Comparison of ENCODE assay signal across 8 cellular contexts in genomic region chr22:31089101-31090100, GRCh38. TPM values are rescaled to one million over a fixed set of nuclear protein-coding genes. Genes with fewer than 3 reads are reported as not detected.
DNase-seq lines count a peak whose midpoint lies in the region; ATAC-seq and TF ChIP-seq lines count a peak whose summit lies in the region.

No MANE protein-coding gene starts in this region.

- no peak overlapping the region for H3K4me2 ChIP-seq in PC-9

- CTCF ChIA-PET in A673 (lab: Charles Lee) (no interaction called here), PC-9 (lab: Charles Lee) (no interaction called here)

- no peak overlapping the region for H3K27ac ChIP-seq in A673 (ENCODE audit: low read depth, low read length, poor library complexity, severe bottlenecking)
- no peak overlapping the region for H3K27ac ChIP-seq in PC-9
- peak overlapping the region; percentile 27 for H3K27ac ChIP-seq in colonic mucosa

- peak overlapping the region in 1 of 2 donors; percentile 45 for H3K9ac ChIP-seq in colonic mucosa (ENCODE audit: low read depth in 2 of 2, low read length in 2 of 2)

- BruUV-seq in A673 (replicated peaks; lab: Mats Ljungman, UMichigan): no TSS peak
- no TSS peak for BruUV-seq in PC-9 (replicated peaks; lab: Mats Ljungman, UMichigan)

- H3K36me3 ChIP-seq in A673 (ENCODE audit: insufficient read depth, low read length, poor library complexity, severe bottlenecking): peaks cover 3% of the 10 kb centered on the region
- H3K36me3 ChIP-seq in GM06990 (ENCODE audit: control insufficient read depth, insufficient read depth, low read length): peaks cover 6% of the 10 kb centered on the region
- no peaks in the 10 kb centered on the region for H3K36me3 ChIP-seq in PC-9 (ENCODE audit: low read depth)
- H3K36me3 ChIP-seq in colonic mucosa: peaks cover 5% of the 10 kb centered on the region

- peak; percentile 33 for ATAC-seq in memory B cell (ENCODE audit: low read depth)

- DNase-seq in A673 (ENCODE audit: low spot score): no peak
- DNase-seq in GM06990 (ENCODE audit: extremely low read depth, insufficient read length): peak; percentile 46
- DNase-seq in PC-9: no peak
- peak; percentile 42 for DNase-seq in colonic mucosa
- peak; percentile 39 to 57 for DNase-seq in memory B cell (ENCODE audit: low spot score in 2 of 2)
- DNase-seq in GOT3 (lab: John Stamatoyannopoulos, UW): no peak
- no peak for DNase-seq in activated CD8-positive, alpha-beta memory T cell treated with anti-CD3 and anti-CD28 coated beads, Interleukin-2, amount 50 U/mL, for 4 hours
- no peak for DNase-seq in NCI-H510A (lab: John Stamatoyannopoulos, UW)

- no peaks in the 10 kb centered on the region for H3K36me3 Mint-ChIP-seq in memory B cell

- peaks cover 9% of the 10 kb centered on the region for H3K4me1 ChIP-seq in A673 (ENCODE audit: insufficient read depth, low read length, poor library complexity, severe bottlenecking)
- peaks cover under 1% of the 10 kb centered on the region; the same call in 1 of the 2 replicates for H3K4me1 ChIP-seq in PC-9 (replicated peaks; ENCODE audit: insufficient read depth)
- peaks cover 4% of the 10 kb centered on the region for H3K4me1 ChIP-seq in colonic mucosa

- TF ChIP-seq CTCF in A673 (conservative IDR thresholded peaks at IDR 0.05; ENCODE audit: low read depth, low read length): peak; percentile 69
- TF ChIP-seq CTCF in GM06990 (IDR thresholded peaks at IDR 0.05; ENCODE audit: insufficient read depth, low read length, poor library complexity, severe bottlenecking): peak; percentile 89
- peak; percentile 90 for TF ChIP-seq CTCF in PC-9 (conservative IDR thresholded peaks at IDR 0.05)
- peak; percentile 72 for TF ChIP-seq CTCF in colonic mucosa (IDR thresholded peaks at IDR 0.05)

- H3K4me3 Mint-ChIP-seq in memory B cell: peak overlapping the region; percentile 59

- H3K9me3 Mint-ChIP-seq in memory B cell: no peaks in the 10 kb centered on the region

- peaks cover 26% of the 10 kb centered on the region for H3K4me1 Mint-ChIP-seq in memory B cell

- peaks cover 5% of the 10 kb centered on the region; the same call in 1 of the 2 replicates for H3F3A ChIP-seq in PC-9 (ENCODE audit: insufficient read depth, low read depth)

- no peaks in the 10 kb centered on the region for H3K79me2 ChIP-seq in PC-9 (ENCODE audit: low read depth)

- no peaks in the 10 kb centered on the region for H3K9me2 ChIP-seq in PC-9 (ENCODE audit: insufficient read depth)

- POLR2A ChIA-PET in A673 (lab: Charles Lee; ENCODE audit: low non-redundant PET): no interaction called here
- POLR2A ChIA-PET in PC-9 (lab: Charles Lee; ENCODE audit: unreplicated experiment): interaction anchor here (0.7 kb wide), 2 partner anchors 9 to 427 kb away, joined by 3 to 7 read pairs; no protein-coding TSS in a partner anchor

- no peaks in the 10 kb centered on the region for H3K27me3 Mint-ChIP-seq in memory B cell

- peak overlapping the region; percentile 11 for H3K27ac Mint-ChIP-seq in memory B cell

- no peaks in the 10 kb centered on the region; the same call in 1 of the 2 replicates for H4K20me1 ChIP-seq in PC-9 (ENCODE audit: insufficient read depth)

- H3K9me3 ChIP-seq in A673 (ENCODE audit: low read depth, low read length, poor library complexity, severe bottlenecking) (no peaks in the 10 kb centered on the region), PC-9 (ENCODE audit: insufficient read depth, low read depth) (no peaks in the 10 kb centered on the region), colonic mucosa (no peaks in the 10 kb centered on the region)

- H3K27me3 ChIP-seq in A673 (replicated peaks; ENCODE audit: insufficient read depth, low read depth, low read length, poor library complexity): no peaks in the 10 kb centered on the region
- no peaks in the 10 kb centered on the region for H3K27me3 ChIP-seq in GM06990 (replicated peaks; ENCODE audit: control insufficient read depth, insufficient read depth, low read length)
- no peaks in the 10 kb centered on the region for H3K27me3 ChIP-seq in PC-9 (ENCODE audit: insufficient read depth, low read depth)
- no peaks in the 10 kb centered on the region for H3K27me3 ChIP-seq in colonic mucosa

- no peak overlapping the region for H3K4me3 ChIP-seq in A673 (ENCODE audit: low read depth, low read length, poor library complexity, severe bottlenecking)
- H3K4me3 ChIP-seq in GM06990 (replicated peaks; ENCODE audit: low read depth, low read length): no peak overlapping the region
- H3K4me3 ChIP-seq in PC-9: no peak overlapping the region
- H3K4me3 ChIP-seq in colonic mucosa: no peak overlapping the region

- no peak overlapping the region for H2AFZ ChIP-seq in PC-9

- intact Hi-C loops in A673 (cut with micrococcal nuclease; ENCODE audit: unreplicated experiment): no loop called here
- intact Hi-C loops in PC-9 (cut with micrococcal nuclease; ENCODE audit: unreplicated experiment): loop anchor here (1.0 to 5.0 kb wide), 2 partner anchors 60 to 327 kb away; no protein-coding TSS in a partner anchor
- intact Hi-C loops in colonic mucosa (cut with DNase I): no loop called here

RNA-seq across cellular contexts. Expression of gene SMTN, which starts 8.3 kb away (rescaled TPM):
- total RNA-seq in A673 (2021): 40.0 and 43.7 TPM in 2 replicates
- 68.8 and 76.3 TPM in 2 replicates for total RNA-seq in PC-9 (2021)
- 100 to 1,000 TPM; 152 to 159 TPM for total RNA-seq in colonic mucosa

RNA-seq across cellular contexts. Expression of gene SELENOM, which starts 18.0 kb away (rescaled TPM):
- 3.2 and 5.0 TPM in 2 replicates for total RNA-seq in A673 (2021)
- 20.7 and 23.3 TPM in 2 replicates for total RNA-seq in PC-9 (2021)
- total RNA-seq in colonic mucosa: 10 to 100 TPM; 27.1 to 61.7 TPM

RNA-seq across cellular contexts. Expression of gene INPP5J, which starts 33.4 kb away (rescaled TPM):
- 4.6 and 4.8 TPM in 2 replicates for total RNA-seq in A673 (2021)
- 1.7 and 3.1 TPM in 2 replicates for total RNA-seq in PC-9 (2021)
- total RNA-seq in colonic mucosa: 10 to 100 TPM; 18.3 to 18.4 TPM

RNA-seq across cellular contexts. Expression of gene PLA2G3, which starts 50.9 kb away (rescaled TPM):
- total RNA-seq in A673 (2021) (20.4 and 21.5 TPM in 2 replicates), PC-9 (2021) (not detected in 2 replicates), colonic mucosa (under 1 TPM; 0.57 to 0.88 TPM)

Comparison
In these comparisons a context has a peak if more than half of its experiments do, and no peak if none do; other contexts are left out.
1. DNase-seq: peak in GM06990 (single experiment), colonic mucosa (single experiment) and memory B cell (2 of 2); none in A673 (single experiment), PC-9 (0 of 2), GOT3 (single experiment), activated CD8-positive, alpha-beta memory T cell treated with anti-CD3 and anti-CD28 coated beads, Interleukin-2, amount 50 U/mL, for 4 hours (single experiment) and NCI-H510A (single experiment).
2. Peak in every context shown above with its lines, with median percentiles within 50 percentile points of each other: CTCF ChIP-seq.